In genomic region chr7:20440472-20441105, GRCh38 we compare ENCODE assay signal across 8 cellular contexts.
DNase-seq lines count a peak whose midpoint lies in the region; ATAC-seq and TF ChIP-seq lines count a peak whose summit lies in the region.

No MANE protein-coding gene starts in this region.

- H3K36me3 ChIP-seq in lower lobe of right lung, result no peaks in the 10 kb centered on the region

- peak; percentile 52 for DNase-seq in Calu3
- peak; percentile 15 for DNase-seq in HT1080 (ENCODE audit: low read depth)
- DNase-seq in astrocyte of the spinal cord (ENCODE audit: low read depth, low spot score), result peak; percentile 36
- no peak for DNase-seq in lower lobe of right lung
- no peak for DNase-seq in coronary artery (ENCODE audit: low spot score)

- no peak overlapping the region for H3K27ac Mint-ChIP-seq in Calu3 (ENCODE audit: unreplicated experiment)
- H3K27ac Mint-ChIP-seq in activated T-helper 17 cell treated with anti-CD3 and anti-CD28 coated beads, Interleukin-2, amount 50 U/mL, for 72 hours, result no peak overlapping the region

- no peaks in the 10 kb centered on the region for H3K9me3 ChIP-seq in lower lobe of right lung

- no peak overlapping the region for H3K4me3 ChIP-seq in astrocyte of the spinal cord (ENCODE audit: low read depth, low read length)
- H3K4me3 ChIP-seq in lower lobe of right lung, result no peak overlapping the region
- no peak overlapping the region for H3K4me3 ChIP-seq in coronary artery

- H3K27me3 ChIP-seq in lower lobe of right lung (ENCODE audit: low read depth), result no peaks in the 10 kb centered on the region

- CTCF ChIA-PET in Calu3 (lab: Charles Lee), result interaction anchor here (0.6 to 1.1 kb wide), 3 partner anchors 9 to 328 kb away, joined by 3 to 5 read pairs (median 4); no protein-coding TSS in a partner anchor

- no TSS peak for BruUV-seq in Calu3 (replicated peaks; lab: Mats Ljungman, UMichigan)

- peaks cover 10% of the 10 kb centered on the region for H3K9me3 Mint-ChIP-seq in Calu3 (ENCODE audit: low read depth, unreplicated experiment)
- peaks cover 4% of the 10 kb centered on the region for H3K9me3 Mint-ChIP-seq in activated T-helper 17 cell treated with anti-CD3 and anti-CD28 coated beads, Interleukin-2, amount 50 U/mL, for 72 hours

- intact Hi-C loops in Calu3 (cut with micrococcal nuclease; ENCODE audit: unreplicated experiment) (no loop called here), lower lobe of right lung (cut with DNase I) (no loop called here)

- peaks cover 54% of the 10 kb centered on the region for H3K4me1 Mint-ChIP-seq in Calu3 (ENCODE audit: low read depth, unreplicated experiment)
- no peaks in the 10 kb centered on the region for H3K4me1 Mint-ChIP-seq in activated T-helper 17 cell treated with anti-CD3 and anti-CD28 coated beads, Interleukin-2, amount 50 U/mL, for 72 hours

- H3K4me3 Mint-ChIP-seq in Calu3 (ENCODE audit: low read depth, unreplicated experiment), result no peak overlapping the region
- H3K4me3 Mint-ChIP-seq in activated T-helper 17 cell treated with anti-CD3 and anti-CD28 coated beads, Interleukin-2, amount 50 U/mL, for 72 hours, result no peak overlapping the region

- no peak for ATAC-seq in lower lobe of right lung
- no peak for ATAC-seq in HG02852 (IDR thresholded peaks at IDR 0.05; ENCODE audit: unreplicated experiment)
- ATAC-seq in activated T-helper 17 cell treated with anti-CD3 and anti-CD28 coated beads, Interleukin-2, amount 50 U/mL, for 72 hours (replicated peaks), result no peak
- ATAC-seq in HG03159 (IDR thresholded peaks at IDR 0.05; ENCODE audit: unreplicated experiment), result no peak

- TF ChIP-seq CTCF in Calu3 (IDR thresholded peaks at IDR 0.05; ENCODE audit: unreplicated experiment) (peak; percentile 55), astrocyte of the spinal cord (IDR thresholded peaks at IDR 0.05; ENCODE audit: low read depth, low read length) (peak; percentile 58), lower lobe of right lung (IDR thresholded peaks at IDR 0.05) (peak; percentile 42), coronary artery (IDR thresholded peaks at IDR 0.05) (no peak)

- no peak overlapping the region for H3K27ac ChIP-seq in lower lobe of right lung
- no peak overlapping the region for H3K27ac ChIP-seq in coronary artery

- peaks cover 6% of the 10 kb centered on the region for H3K36me3 Mint-ChIP-seq in Calu3 (ENCODE audit: insufficient read depth, unreplicated experiment)
- no peaks in the 10 kb centered on the region for H3K36me3 Mint-ChIP-seq in activated T-helper 17 cell treated with anti-CD3 and anti-CD28 coated beads, Interleukin-2, amount 50 U/mL, for 72 hours (ENCODE audit: low read depth)

- no peaks in the 10 kb centered on the region for H3K27me3 Mint-ChIP-seq in Calu3 (ENCODE audit: unreplicated experiment)
- H3K27me3 Mint-ChIP-seq in activated T-helper 17 cell treated with anti-CD3 and anti-CD28 coated beads, Interleukin-2, amount 50 U/mL, for 72 hours, result no peaks in the 10 kb centered on the region

- H3K4me1 ChIP-seq in lower lobe of right lung, result no peaks in the 10 kb centered on the region

- in situ Hi-C loops in astrocyte of the spinal cord (cut with HindIII; ENCODE audit: low sequenced_read_pairs), result no loop called here

Comparison
In these comparisons a context has a peak if more than half of its experiments do, and no peak if none do; other contexts are left out.
1. DNase-seq: peak in Calu3 (single experiment), HT1080 (single experiment) and astrocyte of the spinal cord (single experiment); none in lower lobe of right lung (single experiment) and coronary artery (single experiment).